In genomic region chr4:39970559-39971270, GRCh38 we compare ENCODE assay signal across 8 cellular contexts. TPM values are rescaled to one million over a fixed set of nuclear protein-coding genes. Genes with fewer than 3 reads are reported as not detected.
DNase-seq lines count a peak whose midpoint lies in the region; ATAC-seq and TF ChIP-seq lines count a peak whose summit lies in the region.

No MANE protein-coding gene starts in this region.

- no peaks in the 10 kb centered on the region for H3K9me3 Mint-ChIP-seq in activated T-helper 17 cell treated with anti-CD3 and anti-CD28 coated beads, Interleukin-2, amount 50 U/mL, for 72 hours
- H3K9me3 Mint-ChIP-seq in nephron = no peaks in the 10 kb centered on the region

- intact Hi-C loops in esophagus squamous epithelium (cut with DNase I) = loop anchor here (10.0 kb wide), 1 partner anchor 506 kb away; no protein-coding TSS in a partner anchor

- H3K4me1 ChIP-seq in esophagus squamous epithelium = peaks cover 0 to 69% (median 23%) of the 10 kb centered on the region in 3 donors

- TF ChIP-seq CTCF in nephron (IDR thresholded peaks at IDR 0.05; ENCODE audit: unreplicated experiment in 3 of 3) (no peak), esophagus squamous epithelium (IDR thresholded peaks at IDR 0.05) (no peak)

- H3K4me3 ChIP-seq in esophagus squamous epithelium = no peak overlapping the region

- H3K27me3 Mint-ChIP-seq in activated T-helper 17 cell treated with anti-CD3 and anti-CD28 coated beads, Interleukin-2, amount 50 U/mL, for 72 hours = no peaks in the 10 kb centered on the region
- no peaks in the 10 kb centered on the region for H3K27me3 Mint-ChIP-seq in nephron (ENCODE audit: low read depth)

- peak; percentile 65 for ATAC-seq in HG03103 (IDR thresholded peaks at IDR 0.05; ENCODE audit: low read depth, unreplicated experiment)
- no peak for ATAC-seq in activated T-helper 17 cell treated with anti-CD3 and anti-CD28 coated beads, Interleukin-2, amount 50 U/mL, for 72 hours (replicated peaks)

- H3K36me3 Mint-ChIP-seq in activated T-helper 17 cell treated with anti-CD3 and anti-CD28 coated beads, Interleukin-2, amount 50 U/mL, for 72 hours (ENCODE audit: low read depth) = peaks cover 77% of the 10 kb centered on the region
- H3K36me3 Mint-ChIP-seq in nephron (ENCODE audit: low read depth) = peaks cover 55% of the 10 kb centered on the region

- peaks cover 25% of the 10 kb centered on the region for H3K4me1 Mint-ChIP-seq in activated T-helper 17 cell treated with anti-CD3 and anti-CD28 coated beads, Interleukin-2, amount 50 U/mL, for 72 hours
- peaks cover 16% of the 10 kb centered on the region for H3K4me1 Mint-ChIP-seq in nephron

- no peaks in the 10 kb centered on the region for H3K9me3 ChIP-seq in esophagus squamous epithelium

- DNase-seq in SKM-1 treated with dmso at 0.1 percent for 144 hours (lab: John Stamatoyannopoulos, UW; ENCODE audit: unreplicated experiment) (peak; percentile 18), SKM-1 (lab: John Stamatoyannopoulos, UW; ENCODE audit: unreplicated experiment) (no peak), nucleus accumbens (lab: John Stamatoyannopoulos, UW) (no peak), COR-L47 (lab: John Stamatoyannopoulos, UW) (no peak), esophagus squamous epithelium (lab: John Stamatoyannopoulos, UW) (no peak)

- H3K27ac Mint-ChIP-seq in activated T-helper 17 cell treated with anti-CD3 and anti-CD28 coated beads, Interleukin-2, amount 50 U/mL, for 72 hours = peak overlapping the region; percentile 78
- peak overlapping the region; percentile 23 to 95 (median 80) for H3K27ac Mint-ChIP-seq in nephron

- peaks cover 0 to 75% (median 8%) of the 10 kb centered on the region in 3 donors for H3K36me3 ChIP-seq in esophagus squamous epithelium

- peak overlapping the region; percentile 52 for H3K4me3 Mint-ChIP-seq in activated T-helper 17 cell treated with anti-CD3 and anti-CD28 coated beads, Interleukin-2, amount 50 U/mL, for 72 hours
- H3K4me3 Mint-ChIP-seq in nephron = peak overlapping the region in 1 of 3 experiments; percentile 21

- no peak for TF ChIP-seq POLR2A in esophagus squamous epithelium (IDR thresholded peaks at IDR 0.05)

- H3K27ac ChIP-seq in esophagus squamous epithelium = peak overlapping the region in 1 of 4 donors; percentile 9

- 70 to 76% methylated on average over 9 to 10 of the region's 11 CpGs for WGBS in esophagus squamous epithelium, 2 donors

- H3K27me3 ChIP-seq in esophagus squamous epithelium = no peaks in the 10 kb centered on the region

RNA-seq across cellular contexts. Expression of gene PDS5A, which starts 7.0 kb away (rescaled TPM):
- 100 to 1,000 TPM in 1 of 2 donors, 10 to 100 TPM in 1; 78.8 to 113 TPM for total RNA-seq in activated T-helper 17 cell treated with anti-CD3 and anti-CD28 coated beads, Interleukin-2, amount 50 U/mL, for 72 hours
- 10 to 100 TPM; 49.1 to 70.2 (median 59.6) TPM for total RNA-seq in esophagus squamous epithelium
